Comparison of ENCODE assay signal across 17 cellular contexts in the genomic region with DNA sequence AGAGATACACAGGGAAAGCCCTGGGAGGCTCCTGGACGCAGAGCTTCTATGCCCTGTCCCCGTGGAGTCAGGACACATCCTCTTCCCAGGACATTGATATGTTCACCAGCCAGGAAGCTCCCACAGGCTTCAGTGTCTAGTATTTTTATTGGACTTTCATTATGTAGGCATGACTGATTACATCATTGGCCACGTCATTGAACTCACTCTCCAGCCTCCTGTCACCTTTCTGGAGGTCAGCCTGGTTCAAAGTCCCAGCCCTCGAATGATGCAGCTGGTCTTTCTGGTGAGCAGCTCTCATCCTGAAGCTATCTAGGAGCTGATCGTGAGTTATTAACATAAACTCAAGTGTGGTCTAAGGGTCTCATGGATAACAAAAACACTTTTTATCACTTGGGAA.
"Had no signal": no experiment of that assay in that cellular context is flagged by ENCODE, and none has a peak within 500 bp of the region (broad histone marks: within the 10 kb centered on the region; RNA-seq: fewer than 3 reads in every experiment).

No MANE protein-coding gene starts in this region.

- FAIRE-seq: colon, endothelial cell of umbilical vein had no signal

- H3K27ac ChIP-seq: breast epithelium had no signal

- H3K4me3 ChIP-seq: breast epithelium had no signal

- DNase-seq: activated CD4-positive, alpha-beta T cell treated with anti-CD3 and anti-CD28 coated beads for 1 hour; activated CD4-positive, alpha-beta T cell treated with anti-CD3 and anti-CD28 coated beads, Interleukin-2, amount 50 U/mL, for 48 hours; activated CD8-positive, alpha-beta memory T cell treated with anti-CD3 and anti-CD28 coated beads, Interleukin-2, amount 10 ng/mL, durations not matched to agents 7 days and 5 days; activated gamma-delta T cell; activated naive CD8-positive, alpha-beta T cell treated with anti-CD3 and anti-CD28 coated beads for 36 hours; activated T-cell treated with anti-CD3 and anti-CD28 coated beads, Interleukin-2, amount 50 U/mL, for 48 hours; anterior cingulate cortex; kidney glomerular epithelial cell; natural killer cell; posterior cingulate gyrus; stimulated activated CD4-positive, alpha-beta T cell treated with anti-CD3 and anti-CD28 coated beads, Interleukin-12 subunit alpha, Interleukin-12 subunit beta, amount 100 ng/mL, for 4 hours; stimulated activated naive CD4-positive, alpha-beta T cell; SW 1271 had no signal

- H3K9me3 ChIP-seq: breast epithelium had no signal

- H3K4me1 ChIP-seq: breast epithelium had no signal

- H3K27me3 ChIP-seq: breast epithelium had no signal

- ATAC-seq: activated CD8-positive, alpha-beta memory T cell treated with anti-CD3 and anti-CD28 coated beads, Interleukin-2, amount 10 ng/mL, durations not matched to agents 7 days and 5 days; natural killer cell; sciatic nerve had no signal

- H3K36me3 ChIP-seq: breast epithelium had no signal
